In genomic region chr13:111664696-111665095, GRCh38 we compare ENCODE assay signal across 14 cellular contexts.
DNase-seq lines count a peak whose midpoint lies in the region; ATAC-seq and TF ChIP-seq lines count a peak whose summit lies in the region.
"Had no signal": no experiment of that assay in that cellular context is flagged by ENCODE, and none has a peak within 500 bp of the region (broad histone marks: within the 10 kb centered on the region; RNA-seq: fewer than 3 reads in every experiment).

No MANE protein-coding gene starts in this region.

- H2AFZ ChIP-seq in H9 (ENCODE audit: low read length), result no peak overlapping the region

- TF ChIP-seq CTCF in H9 (conservative IDR thresholded peaks at IDR 0.05), result no peak
- no peak for TF ChIP-seq CTCF in type B pancreatic cell (conservative IDR thresholded peaks at IDR 0.05)

- DNase-seq in H9, result peak; percentile 9
- peak; percentile 12 for DNase-seq in ecto neural progenitor cell (ENCODE audit: low spot score)
- peak; percentile 60 for DNase-seq in mesenteric fat pad (ENCODE audit: low spot score)
- peak; percentile 43 for DNase-seq in type B pancreatic cell (ENCODE audit: extremely low spot score, unreplicated experiment)
- DNase-seq in NCI-H226, result no peak
- DNase-seq: CD8-positive, alpha-beta T cell; COR-L47; DMS53; GF-D8; H7; IMR-90 had no signal

- H3K4me3 Mint-ChIP-seq in H9 (no peak overlapping the region), type B pancreatic cell (no peak overlapping the region)
- H3K4me3 Mint-ChIP-seq: CD14-positive monocyte; CD8-positive, alpha-beta T cell had no signal

- H2BK12ac ChIP-seq in H9 (ENCODE audit: insufficient read length, low read depth, low read length), result no peak overlapping the region

- no peak overlapping the region for H2BK5ac ChIP-seq in H9 (ENCODE audit: insufficient read length, low read length)

- H2BK15ac ChIP-seq in H9 (ENCODE audit: low read depth, low read length), result no peak overlapping the region

- H4K8ac ChIP-seq in H9 (replicated peaks; ENCODE audit: insufficient read length, low read depth, low read length), result no peak overlapping the region

- no peak overlapping the region for H3K23ac ChIP-seq in H9 (ENCODE audit: insufficient read length, low read depth, low read length)

- H4K91ac ChIP-seq in H9 (ENCODE audit: insufficient read length, low read depth, low read length), result no peak overlapping the region

- H3K36me3 Mint-ChIP-seq in H9 (ENCODE audit: insufficient read depth in 1 of 3, low read depth in 3 of 3) (no peaks in the 10 kb centered on the region), type B pancreatic cell (no peaks in the 10 kb centered on the region)
- H3K36me3 Mint-ChIP-seq: CD14-positive monocyte; CD8-positive, alpha-beta T cell had no signal

- H3K56ac ChIP-seq in H9 (ENCODE audit: insufficient read length, low read depth, low read length), result no peak overlapping the region

- no peaks in the 10 kb centered on the region for H3K4me1 ChIP-seq in H9 (ENCODE audit: insufficient read depth, low read length)
- H3K4me1 ChIP-seq: A549 had no signal

- H3K27me3 ChIP-seq in H9 (ENCODE audit: insufficient read depth, low read length), result no peaks in the 10 kb centered on the region

- H3K9me3 Mint-ChIP-seq in H9, result no peaks in the 10 kb centered on the region
- no peaks in the 10 kb centered on the region for H3K9me3 Mint-ChIP-seq in type B pancreatic cell
- H3K9me3 Mint-ChIP-seq: CD8-positive, alpha-beta T cell had no signal

- H3K4me1 Mint-ChIP-seq in H9, result peaks cover 2 to 13% of the 10 kb centered on the region in 2 experiments; a peak in 3 of 4 replicates
- peaks cover 7% of the 10 kb centered on the region for H3K4me1 Mint-ChIP-seq in type B pancreatic cell (ENCODE audit: unreplicated experiment)
- H3K4me1 Mint-ChIP-seq: CD14-positive monocyte had no signal

- H2BK120ac ChIP-seq in H9 (ENCODE audit: low read depth, low read length, poor library complexity, severe bottlenecking), result no peak overlapping the region

- ATAC-seq in GM21619 (IDR thresholded peaks at IDR 0.05; ENCODE audit: unreplicated experiment), result no peak
- ATAC-seq: A549; CD8-positive, alpha-beta T cell had no signal

- H4K5ac ChIP-seq in H9 (ENCODE audit: insufficient read length, low read depth, low read length), result no peak overlapping the region

- no peaks in the 10 kb centered on the region for H3K79me1 ChIP-seq in H9 (ENCODE audit: insufficient read depth, low read depth, low read length, poor library complexity, severe bottlenecking)

- no peak overlapping the region; a peak in 1 of 7 replicates for H3K27ac Mint-ChIP-seq in H9
- H3K27ac Mint-ChIP-seq in type B pancreatic cell, result no peak overlapping the region
- H3K27ac Mint-ChIP-seq: CD14-positive monocyte; CD8-positive, alpha-beta T cell had no signal

- no peak overlapping the region for H3K14ac ChIP-seq in H9 (ENCODE audit: insufficient read depth, low read length)

- H2BK20ac ChIP-seq in H9 (ENCODE audit: low read depth, low read length, poor library complexity, severe bottlenecking), result no peak overlapping the region

- no peaks in the 10 kb centered on the region for H3K79me2 ChIP-seq in H9 (ENCODE audit: insufficient read depth, low read length)

- no peak overlapping the region for H3K4me2 ChIP-seq in H9 (ENCODE audit: insufficient read depth, insufficient read length, low read length)
- H3K4me2 ChIP-seq: A549 had no signal

- H3K9me3 ChIP-seq in H9 (ENCODE audit: control insufficient read depth, low read depth, low read length), result no peaks in the 10 kb centered on the region
- H3K9me3 ChIP-seq: A549 had no signal

- no CpG with 5 or more reads among the region's 4 CpGs for WGBS in H9 (ENCODE audit: extremely low coverage, insufficient read length, low lambda C conversion rate)

- no peak overlapping the region for H3K4ac ChIP-seq in H9 (ENCODE audit: low read depth, low read length)

- H3K9ac ChIP-seq in H9 (ENCODE audit: extremely low read depth, insufficient read length, low read length), result no peak overlapping the region

- H3K27me3 Mint-ChIP-seq in H9 (ENCODE audit: low read depth) (peaks cover 12% of the 10 kb centered on the region), type B pancreatic cell (peaks cover 17% of the 10 kb centered on the region)

- H3K23me2 ChIP-seq in H9 (ENCODE audit: insufficient read length, low read depth, low read length, poor library complexity, severe bottlenecking), result no peaks in the 10 kb centered on the region

- no peak overlapping the region for H3T11ph ChIP-seq in H9 (ENCODE audit: low read length)

- H2AK5ac ChIP-seq in H9 (ENCODE audit: insufficient read length, low read length), result no peak overlapping the region

- H3K27ac ChIP-seq in H9 (ENCODE audit: insufficient read length, low read depth, low read length), result no peak overlapping the region
- H3K27ac ChIP-seq: A549 had no signal

- no peak overlapping the region for H3K18ac ChIP-seq in H9 (ENCODE audit: insufficient read length, low read depth, low read length)

- no peaks in the 10 kb centered on the region for H4K20me1 ChIP-seq in H9 (ENCODE audit: control insufficient read depth, insufficient read depth, insufficient read length)
